In genomic region chr14:74988131-74988530, GRCh38 we compare ENCODE assay signal across 13 cellular contexts. TPM values are rescaled to one million over a fixed set of nuclear protein-coding genes. Genes with fewer than 3 reads are reported as not detected.
A peak's percentile ranks its signal among the peaks of the same experiment; 100 is the strongest.
DNase-seq lines count a peak whose midpoint lies in the region; ATAC-seq and TF ChIP-seq lines count a peak whose summit lies in the region.
"Had no signal": no experiment of that assay in that cellular context is flagged by ENCODE, and none has a peak within 500 bp of the region (broad histone marks: within the 10 kb centered on the region; RNA-seq: fewer than 3 reads in every experiment).

No MANE protein-coding gene starts in this region.

- CTCF ChIA-PET in HCT116 (lab: Charles Lee), result no interaction called here

- intact Hi-C loops in HCT116 (cut with micrococcal nuclease) (no loop called here), ascending aorta (cut with DNase I) (loop anchor here (10.0 kb wide), 1 partner anchor 307 kb away; no protein-coding TSS in a partner anchor)

- H3K4me3 Mint-ChIP-seq in osteocyte (ENCODE audit: unreplicated experiment), result no peak overlapping the region
- H3K4me3 Mint-ChIP-seq in neural progenitor cell, result no peak overlapping the region
- H3K4me3 Mint-ChIP-seq: naive B cell had no signal

- H3K4me2 ChIP-seq in HCT116 (ENCODE audit: low read length) (peak overlapping the region; percentile 34), neural progenitor cell (no peak overlapping the region)

- H3K27ac Mint-ChIP-seq in osteocyte (ENCODE audit: unreplicated experiment) (peak overlapping the region; percentile 11), neural progenitor cell (no peak overlapping the region)

- RAD21 ChIA-PET in HCT116 (lab: Charles Lee; ENCODE audit: low non-redundant PET in 1 of 2, low total read pairs in 2 of 2, uncharacterized antibody in 2 of 2, unreplicated experiment in 2 of 2), result no interaction called here

- H3K27me3 ChIP-seq in HCT116 (ENCODE audit: insufficient read depth, low read length) (no peaks in the 10 kb centered on the region), ascending aorta (no peaks in the 10 kb centered on the region), neural progenitor cell (peaks cover 6% of the 10 kb centered on the region), WERI-Rb-1 (ENCODE audit: insufficient read depth, low read depth, severe bottlenecking) (no peaks in the 10 kb centered on the region)

- no peaks in the 10 kb centered on the region for H3K36me3 ChIP-seq in HCT116 (ENCODE audit: control insufficient read depth in 1 of 2, insufficient read depth in 2 of 2, low read length in 2 of 2)
- no peaks in the 10 kb centered on the region for H3K36me3 ChIP-seq in ascending aorta
- H3K36me3 ChIP-seq in neural progenitor cell, result no peaks in the 10 kb centered on the region
- H3K36me3 ChIP-seq in WERI-Rb-1, result no peaks in the 10 kb centered on the region

- H3K9ac ChIP-seq in HCT116 (ENCODE audit: low read length) (no peak overlapping the region), neural progenitor cell (no peak overlapping the region)

- H3K9me3 Mint-ChIP-seq in osteocyte (ENCODE audit: unreplicated experiment) (no peaks in the 10 kb centered on the region), neural progenitor cell (no peaks in the 10 kb centered on the region)
- H3K9me3 Mint-ChIP-seq: naive B cell had no signal

- peak; percentile 71 for ATAC-seq in HCT116

- H3F3A ChIP-seq in neural progenitor cell (ENCODE audit: low read depth), result no peaks in the 10 kb centered on the region

- H3K79me2 ChIP-seq in HCT116 (ENCODE audit: insufficient read depth, low read length) (no peaks in the 10 kb centered on the region), neural progenitor cell (ENCODE audit: low read depth) (no peaks in the 10 kb centered on the region)

- POLR2A ChIA-PET in HCT116 (lab: Charles Lee), result no interaction called here

- H3K4me1 Mint-ChIP-seq in osteocyte (ENCODE audit: unreplicated experiment) (peaks cover 50% of the 10 kb centered on the region), neural progenitor cell (peaks cover 6% of the 10 kb centered on the region)
- H3K4me1 Mint-ChIP-seq: naive B cell had no signal

- H3K9me3 ChIP-seq in HCT116 (ENCODE audit: control insufficient read depth in 1 of 2, insufficient read depth in 1 of 2, low read depth in 1 of 2, low read length in 2 of 2), result no peaks in the 10 kb centered on the region
- no peaks in the 10 kb centered on the region for H3K9me3 ChIP-seq in ascending aorta
- H3K9me3 ChIP-seq in neural progenitor cell (ENCODE audit: low read depth), result no peaks in the 10 kb centered on the region
- no peaks in the 10 kb centered on the region for H3K9me3 ChIP-seq in WERI-Rb-1 (ENCODE audit: severe bottlenecking)

- no TSS peak for BruUV-seq in HCT116 (replicated peaks; lab: Mats Ljungman, UMichigan)

- no peak for TF ChIP-seq CTCF in HCT116 (IDR thresholded peaks at IDR 0.05 in 2 of 3, conservative IDR thresholded peaks at IDR 0.05 in 1 of 3; ENCODE audit: borderline replicate concordance in 1 of 3, insufficient read depth in 1 of 3, low read depth in 2 of 3, low read length in 2 of 3)
- TF ChIP-seq CTCF in epithelial cell of esophagus (IDR thresholded peaks at IDR 0.05; ENCODE audit: insufficient read depth, low read depth, low read length, missing control alignments), result no peak
- no peak for TF ChIP-seq CTCF in osteocyte (IDR thresholded peaks at IDR 0.05)
- TF ChIP-seq CTCF in ascending aorta (IDR thresholded peaks at IDR 0.05), result no peak
- TF ChIP-seq CTCF in neural progenitor cell (IDR thresholded peaks at IDR 0.05), result no peak
- no peak for TF ChIP-seq CTCF in WERI-Rb-1 (IDR thresholded peaks at IDR 0.05; ENCODE audit: low read depth, low read length)

- H4K20me1 ChIP-seq in HCT116 (ENCODE audit: insufficient read depth), result no peaks in the 10 kb centered on the region
- H4K20me1 ChIP-seq in neural progenitor cell (ENCODE audit: low read depth), result no peaks in the 10 kb centered on the region

- H3K36me3 Mint-ChIP-seq in osteocyte (ENCODE audit: unreplicated experiment), result no peaks in the 10 kb centered on the region
- no peaks in the 10 kb centered on the region for H3K36me3 Mint-ChIP-seq in neural progenitor cell
- H3K36me3 Mint-ChIP-seq: naive B cell had no signal

- DNase-seq in HCT116 (ENCODE audit: low read depth, low spot score) (peak; percentile 45), NCI-H774 (lab: John Stamatoyannopoulos, UW) (peak; percentile 1), epithelial cell of esophagus (ENCODE audit: low read depth) (peak; percentile 86), osteocyte (ENCODE audit: extremely low spot score, unreplicated experiment) (no peak), ascending aorta (ENCODE audit: low spot score in 2 of 2) (no peak), neural progenitor cell (ENCODE audit: low spot score) (no peak), WERI-Rb-1 (no peak), NCI-H1092 treated with DMSO at 0.1 percent for 48 hours (lab: John Stamatoyannopoulos, UW) (no peak)
- DNase-seq: central memory CD4-positive, alpha-beta T cell; GDM1; hippocampal formation; naive B cell; NCI-H446 treated with DMSO at 0.1 percent for 48 hours had no signal

- H3K27ac ChIP-seq in HCT116 (ENCODE audit: low read depth, low read length), result no peak overlapping the region
- H3K27ac ChIP-seq in ascending aorta, result no peak overlapping the region
- no peak overlapping the region for H3K27ac ChIP-seq in neural progenitor cell
- H3K27ac ChIP-seq in WERI-Rb-1, result no peak overlapping the region

- H3K4me3 ChIP-seq in HCT116 (replicated peaks in 1 of 2; ENCODE audit: low read depth in 1 of 2, low read length in 2 of 2), result no peak overlapping the region
- H3K4me3 ChIP-seq in epithelial cell of esophagus (ENCODE audit: low read length), result no peak overlapping the region
- no peak overlapping the region for H3K4me3 ChIP-seq in ascending aorta
- no peak overlapping the region for H3K4me3 ChIP-seq in neural progenitor cell
- H3K4me3 ChIP-seq in WERI-Rb-1 (ENCODE audit: low read depth, low read length), result no peak overlapping the region

- no peaks in the 10 kb centered on the region for H3K9me2 ChIP-seq in HCT116 (ENCODE audit: insufficient read depth)

- H3K27me3 Mint-ChIP-seq in osteocyte (ENCODE audit: unreplicated experiment), result no peaks in the 10 kb centered on the region
- H3K27me3 Mint-ChIP-seq in neural progenitor cell (ENCODE audit: insufficient read depth, low read depth), result peaks cover 7% of the 10 kb centered on the region

- TF ChIP-seq RAD21 in HCT116 (IDR thresholded peaks at IDR 0.05; ENCODE audit: low read depth), result no peak

- TF ChIP-seq POLR2A in HCT116 (IDR thresholded peaks at IDR 0.05; ENCODE audit: borderline replicate concordance, extremely low read depth, insufficient read depth, insufficient read length), result no peak

- H3K4me1 ChIP-seq in HCT116 (ENCODE audit: control insufficient read depth in 1 of 2, insufficient read depth in 2 of 2, low read length in 2 of 2) (peaks cover 2 to 15% of the 10 kb centered on the region in 2 experiments; a peak in 2 of 4 replicates), ascending aorta (peaks cover 5 to 14% of the 10 kb centered on the region in 2 donors), neural progenitor cell (no peaks in the 10 kb centered on the region)

- no peak overlapping the region for H2AFZ ChIP-seq in HCT116 (ENCODE audit: low read depth, low read length, poor library complexity, severe bottlenecking)
- H2AFZ ChIP-seq in neural progenitor cell (replicated peaks), result no peak overlapping the region

TF ChIP-seq in HCT116, 20 proteins besides CTCF, POLR2A, EP300 and RAD21:
- TF ChIP-seq CEBPB (IDR thresholded peaks at IDR 0.05; ENCODE audit: low read depth) (no peak), ZFX (IDR thresholded peaks at IDR 0.05) (no peak), SRF (IDR thresholded peaks at IDR 0.05; ENCODE audit: low read depth) (no peak), TCF7L2 (IDR thresholded peaks at IDR 0.05; ENCODE audit: borderline replicate concordance, extremely low read depth, insufficient read depth, insufficient read length) (no peak), YY1 (IDR thresholded peaks at IDR 0.05; ENCODE audit: extremely low read depth, insufficient replicate concordance, low read depth, low read length) (no peak), SP1 (IDR thresholded peaks at IDR 0.05; ENCODE audit: low read depth) (peak; percentile 41; the same call in 1 of the 2 replicates), FOSL1 (IDR thresholded peaks at IDR 0.05; ENCODE audit: low read depth) (no peak)

RNA-seq across cellular contexts. Expression of gene EIF2B2, which starts 14.6 kb away (rescaled TPM):
- total RNA-seq in HCT116 (2021; ENCODE audit: unreplicated experiment) (54.8 TPM), osteocyte (44.4 and 46.7 TPM in 2 replicates), ascending aorta (27.1 TPM), neural progenitor cell (ENCODE audit: low replicate concordance) (26.9 and 29.7 TPM in 2 replicates)
- 63.1 and 66.7 TPM in 2 replicates for polyA plus RNA-seq in HCT116 (2012)

RNA-seq across cellular contexts. Expression of gene PGF, which starts 32.7 kb away (rescaled TPM):
- total RNA-seq in HCT116 (2021; ENCODE audit: unreplicated experiment), result 6.4 TPM
- 3.2 and 4.3 TPM in 2 replicates for polyA plus RNA-seq in HCT116 (2012)
- 3.5 and 3.9 TPM in 2 replicates for total RNA-seq in osteocyte
- 41.1 TPM for total RNA-seq in ascending aorta
- 1.0 and 2.1 TPM in 2 replicates for total RNA-seq in neural progenitor cell (ENCODE audit: low replicate concordance)

Comparison
In these comparisons a context has a peak if more than half of its experiments do, and no peak if none do; other contexts are left out.
1. DNase-seq: peak in HCT116 (single experiment), NCI-H774 (single experiment) and epithelial cell of esophagus (single experiment); none in osteocyte (single experiment), ascending aorta (0 of 2), neural progenitor cell (single experiment), WERI-Rb-1 (single experiment) and NCI-H1092 treated with DMSO at 0.1 percent for 48 hours (single experiment).